Comparison of ENCODE assay signal across 13 cellular contexts in genomic region chr7:150363872-150364271, GRCh38. TPM values are rescaled to one million over a fixed set of nuclear protein-coding genes. Genes with fewer than 3 reads are reported as not detected.
A peak's percentile ranks its signal among the peaks of the same experiment; 100 is the strongest.
DNase-seq lines count a peak whose midpoint lies in the region; ATAC-seq, FAIRE-seq and TF ChIP-seq lines count a peak whose summit lies in the region.
"Had no signal": no experiment of that assay in that cellular context is flagged by ENCODE, and none has a peak within 500 bp of the region (broad histone marks: within the 10 kb centered on the region; RNA-seq: fewer than 3 reads in every experiment).

No MANE protein-coding gene starts in this region.

- H3K27me3 Mint-ChIP-seq in activated CD8-positive, alpha-beta memory T cell treated with anti-CD3 and anti-CD28 coated beads, Interleukin-2, amount 10 ng/mL, durations not matched to agents 7 days and 5 days = peaks cover 2% of the 10 kb centered on the region

- H3K27ac Mint-ChIP-seq in activated CD8-positive, alpha-beta memory T cell treated with anti-CD3 and anti-CD28 coated beads, Interleukin-2, amount 10 ng/mL, durations not matched to agents 7 days and 5 days = no peak overlapping the region
- H3K27ac Mint-ChIP-seq: activated naive CD4-positive, alpha-beta T cell treated with anti-CD3 and anti-CD28 coated beads for 36 hours; GM23338 had no signal

- H3K4me3 ChIP-seq in trophoblast cell (ENCODE audit: low read depth, low read length) (no peak overlapping the region), PC-3 (ENCODE audit: low read length) (no peak overlapping the region)
- H3K4me3 ChIP-seq: GM23338, heart left ventricle had no signal

- no peak overlapping the region for H4K8ac ChIP-seq in trophoblast cell (ENCODE audit: low read depth, low read length)

- POLR2A ChIA-PET in PC-3 (lab: Charles Lee; ENCODE audit: unreplicated experiment) = no interaction called here

- no peaks in the 10 kb centered on the region for H3K27me3 ChIP-seq in trophoblast cell (ENCODE audit: insufficient read depth, low read length)
- H3K27me3 ChIP-seq in PC-3 (ENCODE audit: low read length) = no peaks in the 10 kb centered on the region
- H3K27me3 ChIP-seq: heart left ventricle had no signal

- FAIRE-seq in GM12891 (lab: Jason Lieb, UNC) = peak; percentile 86
- FAIRE-seq: RCC 7860 had no signal

- H3K4me1 Mint-ChIP-seq in activated CD8-positive, alpha-beta memory T cell treated with anti-CD3 and anti-CD28 coated beads, Interleukin-2, amount 10 ng/mL, durations not matched to agents 7 days and 5 days = peaks cover 32% of the 10 kb centered on the region

- H2BK5ac ChIP-seq in trophoblast cell (ENCODE audit: low read depth, low read length, poor library complexity) = no peak overlapping the region

- no peaks in the 10 kb centered on the region for H4K20me1 ChIP-seq in PC-3 (ENCODE audit: low read length)

- H2BK12ac ChIP-seq in trophoblast cell (ENCODE audit: low read length) = peak overlapping the region; percentile 28

- peaks cover 2% of the 10 kb centered on the region for H3K9me3 Mint-ChIP-seq in activated CD8-positive, alpha-beta memory T cell treated with anti-CD3 and anti-CD28 coated beads, Interleukin-2, amount 10 ng/mL, durations not matched to agents 7 days and 5 days (ENCODE audit: low read depth)
- H3K9me3 Mint-ChIP-seq: activated naive CD4-positive, alpha-beta T cell treated with anti-CD3 and anti-CD28 coated beads for 36 hours; GM23338 had no signal

- no peak overlapping the region for H3K14ac ChIP-seq in trophoblast cell (ENCODE audit: low read length)

- no peak for TF ChIP-seq CTCF in PC-3 (conservative IDR thresholded peaks at IDR 0.05; ENCODE audit: low read depth, low read length)

- no peak overlapping the region for H4K12ac ChIP-seq in trophoblast cell (ENCODE audit: low read depth, low read length)

- ATAC-seq in HG03095 (IDR thresholded peaks at IDR 0.05; ENCODE audit: unreplicated experiment) (peak; percentile 30), HG02678 (IDR thresholded peaks at IDR 0.05; ENCODE audit: unreplicated experiment) (no peak), PC-3 (no peak)
- ATAC-seq in activated CD8-positive, alpha-beta memory T cell treated with anti-CD3 and anti-CD28 coated beads, Interleukin-2, amount 10 ng/mL, durations not matched to agents 7 days and 5 days = no peak
- ATAC-seq: GM23338, heart left ventricle had no signal

- H3F3A ChIP-seq in PC-3 (ENCODE audit: low read length, unreplicated experiment) = no peaks in the 10 kb centered on the region

- no peak overlapping the region for H3K4ac ChIP-seq in trophoblast cell (ENCODE audit: low read depth, low read length)

- TF ChIP-seq POLR2A in GM12891 (IDR thresholded peaks at IDR 0.05; ENCODE audit: low read depth, low read length) = no peak

- intact Hi-C loops in PC-3 (cut with micrococcal nuclease) = no loop called here

- no peaks in the 10 kb centered on the region for H3K9me2 ChIP-seq in PC-3 (replicated peaks; ENCODE audit: low read length)

- CTCF ChIA-PET in activated CD8-positive, alpha-beta memory T cell treated with anti-CD3 and anti-CD28 coated beads, Interleukin-2, amount 10 ng/mL, durations not matched to agents 7 days and 5 days (lab: Charles Lee) = no interaction called here
- CTCF ChIA-PET in PC-3 (lab: Charles Lee) = no interaction called here

- H3K27ac ChIP-seq in trophoblast cell (ENCODE audit: low read depth, low read length) (no peak overlapping the region), PC-3 (ENCODE audit: low read length) (no peak overlapping the region)
- H3K27ac ChIP-seq: heart left ventricle had no signal

- H3K4me2 ChIP-seq in trophoblast cell (ENCODE audit: low read length) = no peak overlapping the region
- H3K4me2 ChIP-seq in PC-3 (ENCODE audit: low read length) = no peak overlapping the region

- no peak overlapping the region for H3K4me3 Mint-ChIP-seq in activated CD8-positive, alpha-beta memory T cell treated with anti-CD3 and anti-CD28 coated beads, Interleukin-2, amount 10 ng/mL, durations not matched to agents 7 days and 5 days
- H3K4me3 Mint-ChIP-seq: activated naive CD4-positive, alpha-beta T cell treated with anti-CD3 and anti-CD28 coated beads for 36 hours; GM23338 had no signal

- no peak overlapping the region for H3K18ac ChIP-seq in trophoblast cell (ENCODE audit: low read length)

- no TSS peak for BruUV-seq in PC-3 (replicated peaks; lab: Mats Ljungman, UMichigan)

- H3K9me3 ChIP-seq in trophoblast cell (ENCODE audit: insufficient read depth, low read depth, low read length) (peaks cover 8% of the 10 kb centered on the region), PC-3 (ENCODE audit: low read length) (no peaks in the 10 kb centered on the region)
- H3K9me3 ChIP-seq: heart left ventricle had no signal

- H3K36me3 Mint-ChIP-seq in activated CD8-positive, alpha-beta memory T cell treated with anti-CD3 and anti-CD28 coated beads, Interleukin-2, amount 10 ng/mL, durations not matched to agents 7 days and 5 days = peaks cover 6% of the 10 kb centered on the region

- H2AK5ac ChIP-seq in trophoblast cell (ENCODE audit: low read length) = no peak overlapping the region

- WGBS in trophoblast cell (ENCODE audit: extremely low coverage, insufficient coverage, insufficient read length) = no CpG with 5 or more reads among the region's 5 CpGs

- DNase-seq in GM12891 (ENCODE audit: insufficient read length, low spot score) (no peak), SIG-M5 treated with dmso at 0.1 percent for 504 hours (lab: John Stamatoyannopoulos, UW; ENCODE audit: unreplicated experiment) (peak; percentile 93), trophoblast cell (peak in 1 of 2 donors; percentile 22), PC-3 (no peak), cortex of kidney (lab: John Stamatoyannopoulos, UW) (no peak)
- no peak for DNase-seq in activated CD8-positive, alpha-beta memory T cell treated with anti-CD3 and anti-CD28 coated beads, Interleukin-2, amount 10 ng/mL, durations not matched to agents 7 days and 5 days
- DNase-seq: activated naive CD4-positive, alpha-beta T cell treated with anti-CD3 and anti-CD28 coated beads for 36 hours; heart left ventricle; NCI-H1436 had no signal

- H3K23ac ChIP-seq in trophoblast cell (ENCODE audit: low read length) = no peak overlapping the region

- H3K4me1 ChIP-seq in trophoblast cell (ENCODE audit: control insufficient read depth in 1 of 2, insufficient read depth in 2 of 2, low read length in 2 of 2) = peaks cover 13 to 21% of the 10 kb centered on the region in 2 experiments
- H3K4me1 ChIP-seq in PC-3 (ENCODE audit: insufficient read depth, low read length) = peaks cover 17% of the 10 kb centered on the region

- H3K36me3 ChIP-seq in trophoblast cell (ENCODE audit: control insufficient read depth in 1 of 2, insufficient read depth in 2 of 2, low read length in 2 of 2) (no peaks in the 10 kb centered on the region), PC-3 (ENCODE audit: low read depth, low read length) (no peaks in the 10 kb centered on the region)
- H3K36me3 ChIP-seq: heart left ventricle had no signal

- peaks cover 27% of the 10 kb centered on the region for H3K79me1 ChIP-seq in trophoblast cell (ENCODE audit: low read length)

- H4K91ac ChIP-seq in trophoblast cell (ENCODE audit: low read depth, low read length) = no peak overlapping the region

- H3K79me2 ChIP-seq in trophoblast cell (ENCODE audit: control insufficient read depth, insufficient read depth, low read length, poor library complexity) (peaks cover 6% of the 10 kb centered on the region), PC-3 (ENCODE audit: low read length) (peaks cover 3% of the 10 kb centered on the region)

- H3K9ac ChIP-seq in trophoblast cell (ENCODE audit: low read length) (no peak overlapping the region), PC-3 (ENCODE audit: low read length) (no peak overlapping the region)

- no peak overlapping the region for H2AFZ ChIP-seq in trophoblast cell (ENCODE audit: insufficient read depth, low read length, poor library complexity)
- H2AFZ ChIP-seq in PC-3 (ENCODE audit: low read length) = no peak overlapping the region
- H2AFZ ChIP-seq: GM23338 had no signal

- no peak overlapping the region for H2BK120ac ChIP-seq in trophoblast cell (ENCODE audit: insufficient read depth, low read length, poor library complexity)

TF ChIP-seq in GM12891, 5 proteins besides CTCF, POLR2A, EP300 and RAD21:
- TF ChIP-seq SPI1 (IDR thresholded peaks at IDR 0.05; ENCODE audit: low read depth, low read length) (peak; percentile 51), POU2F2 (IDR thresholded peaks at IDR 0.05; ENCODE audit: low read depth, low read length) (no peak), PAX5 (IDR thresholded peaks at IDR 0.05; ENCODE audit: insufficient read depth, low read length, severe bottlenecking) (no peak)
TF ChIP-seq in GM12891: peak in this region for 1.

RNA-seq across cellular contexts. Expression of gene REPIN1, which starts 4.8 kb away (rescaled TPM):
- polyA plus RNA-seq in GM12891 (2012; ENCODE audit: low read depth, missing spikeins) = 94.0 TPM
- polyA plus RNA-seq in trophoblast cell (2013) = 165 and 168 TPM in 2 replicates
- 10 to 100 TPM; 51.4 to 55.5 TPM for total RNA-seq in activated CD8-positive, alpha-beta memory T cell treated with anti-CD3 and anti-CD28 coated beads, Interleukin-2, amount 10 ng/mL, durations not matched to agents 7 days and 5 days
- total RNA-seq in PC-3 (2014; rRNA removed) = 124 and 153 TPM in 2 replicates

RNA-seq across cellular contexts. Expression of gene ZNF775, which starts 15.3 kb away (rescaled TPM):
- polyA plus RNA-seq in GM12891 (2012; ENCODE audit: low read depth, missing spikeins) = 9.7 TPM
- 7.7 TPM in 2 replicates for polyA plus RNA-seq in trophoblast cell (2013)
- total RNA-seq in activated CD8-positive, alpha-beta memory T cell treated with anti-CD3 and anti-CD28 coated beads, Interleukin-2, amount 10 ng/mL, durations not matched to agents 7 days and 5 days = 1 to 10 TPM; 7.5 to 8.4 TPM
- 3.7 and 4.7 TPM in 2 replicates for total RNA-seq in PC-3 (2014; rRNA removed)

RNA-seq across cellular contexts. Expression of gene RARRES2, which starts 22.4 kb away (rescaled TPM):
- 27.0 TPM for polyA plus RNA-seq in GM12891 (2012; ENCODE audit: low read depth, missing spikeins)
- 149 and 152 TPM in 2 replicates for polyA plus RNA-seq in trophoblast cell (2013)
- total RNA-seq in activated CD8-positive, alpha-beta memory T cell treated with anti-CD3 and anti-CD28 coated beads, Interleukin-2, amount 10 ng/mL, durations not matched to agents 7 days and 5 days = not detected
- total RNA-seq in PC-3 (2014; rRNA removed) = 1.6 TPM in 1 of 2 replicates, not detected in the other
- total RNA-seq: activated naive CD4-positive, alpha-beta T cell treated with anti-CD3 and anti-CD28 coated beads for 36 hours had no signal

RNA-seq across cellular contexts. Expression of gene ACTR3C, which starts 40.5 kb away (rescaled TPM):
- 3.9 TPM for polyA plus RNA-seq in GM12891 (2012; ENCODE audit: low read depth, missing spikeins)
- 0.03 and 0.11 TPM in 2 replicates for polyA plus RNA-seq in trophoblast cell (2013)
- total RNA-seq in activated CD8-positive, alpha-beta memory T cell treated with anti-CD3 and anti-CD28 coated beads, Interleukin-2, amount 10 ng/mL, durations not matched to agents 7 days and 5 days = 1 to 10 TPM; 4.0 to 4.8 TPM
- total RNA-seq in PC-3 (2014; rRNA removed) = 7.8 and 10.8 TPM in 2 replicates

RNA-seq across cellular contexts. Expression of gene LRRC61, which starts 40.7 kb away (rescaled TPM):
- 27.7 TPM for polyA plus RNA-seq in GM12891 (2012; ENCODE audit: low read depth, missing spikeins)
- 0.15 and 0.32 TPM in 2 replicates for polyA plus RNA-seq in trophoblast cell (2013)
- 10 to 100 TPM; 24.7 to 25.3 TPM for total RNA-seq in activated CD8-positive, alpha-beta memory T cell treated with anti-CD3 and anti-CD28 coated beads, Interleukin-2, amount 10 ng/mL, durations not matched to agents 7 days and 5 days
- total RNA-seq in PC-3 (2014; rRNA removed) = 15.1 and 16.4 TPM in 2 replicates
